Comparison of ENCODE assay signal across 15 cellular contexts in the genomic region with DNA sequence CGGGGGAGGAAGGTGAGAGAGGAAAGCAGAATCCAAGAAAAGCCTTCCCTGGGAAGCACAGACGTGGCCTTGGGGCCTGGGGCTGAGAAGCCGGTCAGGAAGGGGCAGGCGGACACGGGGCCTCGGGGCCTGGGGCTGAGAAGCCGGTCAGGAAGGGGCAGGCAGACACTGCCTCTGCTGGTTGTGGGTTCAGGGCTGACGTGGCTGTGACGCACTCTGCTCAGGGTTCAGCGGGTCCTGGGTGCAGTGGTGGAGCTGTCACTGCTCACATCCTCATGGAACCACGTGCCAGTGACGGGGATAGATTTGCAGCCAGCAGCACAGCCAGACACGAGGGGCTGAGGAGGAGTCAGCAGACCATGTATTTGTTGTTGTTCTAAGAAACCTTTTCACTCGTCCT. TPM values are rescaled to one million over a fixed set of nuclear protein-coding genes. Genes with fewer than 3 reads are reported as not detected.
A peak's percentile ranks its signal among the peaks of the same experiment; 100 is the strongest.
DNase-seq lines count a peak whose midpoint lies in the region; ATAC-seq and TF ChIP-seq lines count a peak whose summit lies in the region.
"Had no signal": no experiment of that assay in that cellular context is flagged by ENCODE, and none has a peak within 500 bp of the region (broad histone marks: within the 10 kb centered on the region; RNA-seq: fewer than 3 reads in every experiment).

No MANE protein-coding gene starts in this region.

- TF ChIP-seq POLR2A in thyroid gland (IDR thresholded peaks at IDR 0.05): no peak

- H3K36me3 Mint-ChIP-seq in endothelial cell (ENCODE audit: low read depth, unreplicated experiment): no peaks in the 10 kb centered on the region
- H3K36me3 Mint-ChIP-seq: CD4-positive, alpha-beta memory T cell had no signal

- H3K36me3 ChIP-seq in H7 (replicated peaks; ENCODE audit: control insufficient read depth, insufficient read depth, low read length) (no peaks in the 10 kb centered on the region), thyroid gland (no peaks in the 10 kb centered on the region)
- H3K36me3 ChIP-seq: BE2C, HAP-1 had no signal

- H3K4me3 Mint-ChIP-seq in endothelial cell (ENCODE audit: unreplicated experiment): no peak overlapping the region
- H3K4me3 Mint-ChIP-seq: CD4-positive, alpha-beta memory T cell had no signal

- DNase-seq in H7: peak; percentile 40
- peak; percentile 76 for DNase-seq in SK-MEL-5 (ENCODE audit: low read depth, low spot score)
- DNase-seq in left kidney (ENCODE audit: low read depth, low spot score): peak; percentile 20
- DNase-seq in thyroid gland: peak; percentile 22 to 35
- DNase-seq in NCI-H1417 treated with DMSO at 0.1 percent for 48 hours (lab: John Stamatoyannopoulos, UW): no peak
- no peak for DNase-seq in endothelial cell (ENCODE audit: low spot score)
- DNase-seq: BE2C; CD4-positive, alpha-beta memory T cell; DMS79; GOT3 had no signal

- no peak for ATAC-seq in HG02678 (IDR thresholded peaks at IDR 0.05; ENCODE audit: unreplicated experiment)
- ATAC-seq: GM12878 had no signal

- H3K4me1 ChIP-seq in thyroid gland: peaks cover 0 to 11% of the 10 kb centered on the region in 2 donors
- H3K4me1 ChIP-seq: BE2C, HAP-1 had no signal

- peaks cover 2% of the 10 kb centered on the region for H3K27me3 Mint-ChIP-seq in endothelial cell (ENCODE audit: unreplicated experiment)

- H3K27ac ChIP-seq in thyroid gland: no peak overlapping the region
- H3K27ac ChIP-seq: C4-2B had no signal

- 54% methylated on average over 14 of the region's 14 CpGs for WGBS in thyroid gland, 2 donors

- TF ChIP-seq CTCF in thyroid gland (IDR thresholded peaks at IDR 0.05) (no peak), endothelial cell (IDR thresholded peaks at IDR 0.05; ENCODE audit: unreplicated experiment) (no peak)

- H3K4me1 Mint-ChIP-seq in endothelial cell (ENCODE audit: unreplicated experiment): no peaks in the 10 kb centered on the region
- H3K4me1 Mint-ChIP-seq: CD4-positive, alpha-beta memory T cell had no signal

- H3K9me3 Mint-ChIP-seq in endothelial cell (ENCODE audit: unreplicated experiment): no peaks in the 10 kb centered on the region

- H3K4me3 ChIP-seq in H7 (ENCODE audit: insufficient read depth, low read depth, low read length) (no peak overlapping the region), thyroid gland (replicated peaks in 1 of 3) (no peak overlapping the region)
- H3K4me3 ChIP-seq: GM12878, HAP-1 had no signal

- in situ Hi-C loops in SK-MEL-5 (cut with HindIII; ENCODE audit: low pct_unique_long_range_greater_than_20kb, low sequenced_read_pairs): no loop called here

- intact Hi-C loops in thyroid gland (cut with DNase I): no loop called here

- H3K27me3 ChIP-seq in H7 (ENCODE audit: control insufficient read depth, insufficient read depth, low read length) (no peaks in the 10 kb centered on the region), thyroid gland (no peaks in the 10 kb centered on the region)

- H3K9me3 ChIP-seq in thyroid gland: no peaks in the 10 kb centered on the region
- H3K9me3 ChIP-seq: HAP-1 had no signal

- H3K27ac Mint-ChIP-seq in endothelial cell (ENCODE audit: unreplicated experiment): no peak overlapping the region
- H3K27ac Mint-ChIP-seq: CD4-positive, alpha-beta memory T cell had no signal

RNA-seq across cellular contexts. Expression of a gene that starts 12.8 kb away (rescaled TPM):
- total RNA-seq in H7 (2014; rRNA removed; shearing (Covaris generic)): not detected in 2 replicates
- total RNA-seq in SK-MEL-5 (2014; rRNA removed; shearing (Covaris generic)): 41.1 and 45.8 TPM in 2 replicates
- 58.5 and 62.4 TPM in 2 replicates for polyA plus RNA-seq in SK-MEL-5 (2015; cell fraction: cytosol; rRNA removed)
- 51.9 and 55.5 TPM in 2 replicates for polyA plus RNA-seq in SK-MEL-5 (2015; cell fraction: nucleus; rRNA removed)
- total RNA-seq in thyroid gland (not detected), endothelial cell (ENCODE audit: unreplicated experiment) (not detected)
- total RNA-seq: CD4-positive, alpha-beta memory T cell; G401; GM12878 had no signal
- polyA plus RNA-seq: CD4-positive, alpha-beta memory T cell; GM12878 had no signal

RNA-seq across cellular contexts. Expression of a gene that starts 28.4 kb away (rescaled TPM):
- total RNA-seq in H7 (2014; rRNA removed; shearing (Covaris generic)): not detected in 2 replicates
- total RNA-seq in SK-MEL-5 (2014; rRNA removed; shearing (Covaris generic)): not detected in 2 replicates
- polyA plus RNA-seq in SK-MEL-5 (2015; cell fraction: cytosol; rRNA removed): not detected in 2 replicates
- polyA plus RNA-seq in SK-MEL-5 (2015; cell fraction: nucleus; rRNA removed): not detected in 2 replicates
- total RNA-seq in thyroid gland (not detected), endothelial cell (ENCODE audit: unreplicated experiment) (not detected)
- total RNA-seq: CD4-positive, alpha-beta memory T cell; G401; GM12878 had no signal
- polyA plus RNA-seq: CD4-positive, alpha-beta memory T cell; GM12878 had no signal

RNA-seq across cellular contexts. Expression of a gene that starts 53.1 kb away (rescaled TPM):
- total RNA-seq in H7 (2014; rRNA removed; shearing (Covaris generic)): not detected in 2 replicates
- total RNA-seq in SK-MEL-5 (2014; rRNA removed; shearing (Covaris generic)): not detected in 2 replicates
- polyA plus RNA-seq in SK-MEL-5 (2015; cell fraction: cytosol; rRNA removed): not detected in 2 replicates
- not detected in 2 replicates for polyA plus RNA-seq in SK-MEL-5 (2015; cell fraction: nucleus; rRNA removed)
- total RNA-seq in thyroid gland (not detected), endothelial cell (ENCODE audit: unreplicated experiment) (not detected)
- total RNA-seq: CD4-positive, alpha-beta memory T cell; G401; GM12878 had no signal
- polyA plus RNA-seq: CD4-positive, alpha-beta memory T cell; GM12878 had no signal

Comparison
In these comparisons a context has a peak if more than half of its experiments do, and no peak if none do; other contexts are left out.
1. DNase-seq: peak in H7 (single experiment), SK-MEL-5 (single experiment), left kidney (single experiment) and thyroid gland (2 of 2); none in NCI-H1417 treated with DMSO at 0.1 percent for 48 hours (single experiment) and endothelial cell (single experiment).
2. RNA of a gene that starts 12.8 kb away (total RNA-seq): 41.1 to 45.8 TPM in SK-MEL-5; not detected in H7, not detected in thyroid gland and not detected in endothelial cell (single experiment); every median in the first group is over 10 times any median in the second.